1 cellular context compared by ENCODE assay signal in the genomic region with DNA sequence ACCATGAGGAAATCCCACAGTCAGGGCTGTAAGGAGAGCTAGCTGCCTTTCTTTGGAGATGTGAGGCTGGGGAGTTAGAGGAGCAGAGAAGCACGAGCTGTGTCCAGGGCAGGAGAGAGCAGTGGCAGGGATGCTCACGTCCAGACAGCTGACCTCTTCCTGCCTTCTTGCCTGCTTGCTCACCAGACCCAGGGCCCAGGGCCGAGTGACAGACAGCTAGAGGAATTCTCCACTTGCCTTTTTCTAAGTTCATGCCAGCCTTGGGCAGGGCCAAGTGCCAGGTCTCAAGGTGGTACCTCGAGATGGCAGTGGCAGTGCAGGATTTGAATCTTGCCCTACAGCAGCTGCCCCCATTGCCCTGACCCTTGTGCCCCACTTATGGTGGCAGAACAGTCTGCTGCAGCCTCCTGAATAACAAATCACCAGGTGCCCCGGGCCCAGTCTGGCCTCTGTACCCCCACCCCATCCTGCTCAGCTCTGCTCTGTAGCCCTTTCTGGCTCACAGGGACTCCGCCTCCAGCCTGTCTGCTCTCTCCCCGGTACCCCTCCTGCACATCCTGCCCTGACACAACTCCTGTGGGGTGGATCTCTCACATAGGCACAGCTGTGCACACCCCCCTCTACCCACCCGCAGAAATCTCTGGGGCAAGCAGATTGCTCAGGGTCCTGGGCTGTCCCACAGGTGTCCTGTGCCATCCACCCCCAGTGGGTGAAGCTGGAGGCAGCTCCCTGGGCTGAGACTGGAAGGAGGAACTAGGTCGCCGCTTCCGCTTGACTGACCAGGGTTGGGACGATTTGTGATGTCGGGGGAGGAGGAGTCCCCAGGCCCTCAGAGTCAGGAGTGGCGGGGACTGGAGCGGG.
TF ChIP-seq lines count a peak whose summit lies in the region.

No MANE protein-coding gene starts in this region.

TF ChIP-seq in IMR-90, 13 proteins besides CTCF, POLR2A, EP300 and RAD21 (continued from another document):
- TF ChIP-seq RCOR1 (IDR thresholded peaks at IDR 0.05; ENCODE audit: insufficient replicate concordance, low read length) (no peak), SMC3 (IDR thresholded peaks at IDR 0.05; ENCODE audit: low read depth, low read length) (no peak), BHLHE40 (IDR thresholded peaks at IDR 0.05; ENCODE audit: low read depth, low read length) (no peak; the same call in 1 of the 2 replicates), MXI1 (IDR thresholded peaks at IDR 0.05; ENCODE audit: borderline replicate concordance, low read depth, low read length) (no peak), USF2 (IDR thresholded peaks at IDR 0.05; ENCODE audit: low read depth, low read length) (no peak; the same call in 1 of the 2 replicates), MAZ (IDR thresholded peaks at IDR 0.05; ENCODE audit: borderline replicate concordance, low read depth, low read length) (no peak), MAFK (IDR thresholded peaks at IDR 0.05; ENCODE audit: low read depth, low read length) (no peak), NFE2L2 (IDR thresholded peaks at IDR 0.05; ENCODE audit: low read depth, low read length) (no peak)
- TF ChIP-seq, protein P1, sequence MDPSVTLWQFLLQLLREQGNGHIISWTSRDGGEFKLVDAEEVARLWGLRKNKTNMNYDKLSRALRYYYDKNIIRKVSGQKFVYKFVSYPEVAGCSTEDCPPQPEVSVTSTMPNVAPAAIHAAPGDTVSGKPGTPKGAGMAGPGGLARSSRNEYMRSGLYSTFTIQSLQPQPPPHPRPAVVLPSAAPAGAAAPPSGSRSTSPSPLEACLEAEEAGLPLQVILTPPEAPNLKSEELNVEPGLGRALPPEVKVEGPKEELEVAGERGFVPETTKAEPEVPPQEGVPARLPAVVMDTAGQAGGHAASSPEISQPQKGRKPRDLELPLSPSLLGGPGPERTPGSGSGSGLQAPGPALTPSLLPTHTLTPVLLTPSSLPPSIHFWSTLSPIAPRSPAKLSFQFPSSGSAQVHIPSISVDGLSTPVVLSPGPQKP (IDR thresholded peaks at IDR 0.05; ENCODE audit: borderline replicate concordance, low read depth, low read length): no peak
